In the genomic region with DNA sequence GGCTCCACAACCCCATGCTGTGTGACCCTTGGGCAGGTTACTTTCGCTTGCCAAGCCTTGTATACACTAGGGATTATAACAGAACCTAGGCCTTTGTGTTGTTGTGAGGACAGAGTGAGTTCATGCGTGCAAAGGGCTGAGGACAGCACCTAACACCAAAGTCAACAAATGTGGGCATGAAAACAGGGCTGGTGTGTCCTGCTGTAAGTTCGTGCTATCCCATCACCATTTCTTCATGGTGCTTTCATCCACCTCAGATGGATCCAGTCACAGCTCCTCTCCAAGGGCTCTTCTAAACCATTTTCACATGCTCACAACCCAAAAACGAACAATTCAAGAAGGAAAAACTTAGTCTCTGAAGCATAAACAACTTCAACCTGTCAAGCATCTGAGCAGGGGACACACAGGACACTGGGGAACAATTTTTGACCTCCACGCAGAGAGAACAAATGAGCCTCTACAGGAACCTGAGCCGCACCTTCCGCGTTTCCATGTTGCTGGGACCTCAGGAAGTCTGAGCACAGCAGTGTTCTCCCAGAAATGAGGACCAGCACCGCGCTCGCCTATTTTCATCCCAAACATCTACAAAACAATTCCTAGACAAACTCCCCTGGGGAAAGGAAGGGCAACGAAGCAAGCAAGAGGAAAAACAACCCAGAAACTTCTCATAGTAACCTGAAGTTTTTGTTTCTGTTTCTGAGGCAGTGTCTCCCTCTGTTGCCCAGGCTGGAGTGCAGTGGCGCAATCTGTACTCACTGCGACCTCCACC, we compare ENCODE assay signal across 13 cellular contexts. TPM values are rescaled to one million over a fixed set of nuclear protein-coding genes. Genes with fewer than 3 reads are reported as not detected.
DNase-seq lines count a peak whose midpoint lies in the region; ATAC-seq, FAIRE-seq and TF ChIP-seq lines count a peak whose summit lies in the region.
"Had no signal": no experiment of that assay in that cellular context is flagged by ENCODE, and none has a peak within 500 bp of the region (broad histone marks: within the 10 kb centered on the region; RNA-seq: fewer than 3 reads in every experiment).

No MANE protein-coding gene starts in this region.

- no peak for FAIRE-seq in urothelium cell line (lab: Jason Lieb, UNC)

- H3K4me3 ChIP-seq in MG63 (peak overlapping the region; percentile 23), astrocyte of the spinal cord (ENCODE audit: low read depth, low read length) (no peak overlapping the region)
- no peak overlapping the region for H3K4me3 ChIP-seq in CD8-positive, alpha-beta memory T cell (ENCODE audit: low read length)
- H3K4me3 ChIP-seq: transverse colon had no signal

- H3K4me3 Mint-ChIP-seq in memory B cell, result peak overlapping the region; percentile 14
- peak overlapping the region in 2 of 7 donors; percentile 75 to 83 for H3K4me3 Mint-ChIP-seq in CD8-positive, alpha-beta memory T cell

- no peak overlapping the region for H3K27ac Mint-ChIP-seq in memory B cell
- no peak overlapping the region for H3K27ac Mint-ChIP-seq in CD8-positive, alpha-beta memory T cell

- no peaks in the 10 kb centered on the region for H3K27me3 ChIP-seq in MG63
- H3K27me3 ChIP-seq in CD8-positive, alpha-beta memory T cell (ENCODE audit: insufficient read depth, low read length, poor library complexity, severe bottlenecking), result no peaks in the 10 kb centered on the region
- H3K27me3 ChIP-seq: transverse colon had no signal

- peaks cover 10% of the 10 kb centered on the region for H3K27me3 Mint-ChIP-seq in memory B cell
- H3K27me3 Mint-ChIP-seq in CD8-positive, alpha-beta memory T cell, result peaks cover 9 to 49% of the 10 kb centered on the region in 2 donors

- no peaks in the 10 kb centered on the region for H3K36me3 Mint-ChIP-seq in memory B cell
- H3K36me3 Mint-ChIP-seq in CD8-positive, alpha-beta memory T cell, result no peaks in the 10 kb centered on the region

- H3K4me1 Mint-ChIP-seq in memory B cell, result peaks cover 3% of the 10 kb centered on the region
- peaks cover 8 to 14% (median 12%) of the 10 kb centered on the region in 3 donors for H3K4me1 Mint-ChIP-seq in CD8-positive, alpha-beta memory T cell

- in situ Hi-C loops in Caki2 (cut with HindIII; ENCODE audit: low pct_unique_long_range_greater_than_20kb, low sequenced_read_pairs) (no loop called here), astrocyte of the spinal cord (cut with HindIII; ENCODE audit: low sequenced_read_pairs) (no loop called here)

- H3K4me1 ChIP-seq in CD8-positive, alpha-beta memory T cell (ENCODE audit: insufficient read depth, low read length), result peaks cover 12% of the 10 kb centered on the region

- no peaks in the 10 kb centered on the region for H3K9me3 ChIP-seq in MG63
- no peaks in the 10 kb centered on the region for H3K9me3 ChIP-seq in CD8-positive, alpha-beta memory T cell (ENCODE audit: low read length)
- H3K9me3 ChIP-seq: psoas muscle, transverse colon had no signal

- POLR2A ChIA-PET in CD8-positive, alpha-beta memory T cell (lab: Charles Lee), result no interaction called here

- peaks cover 35% of the 10 kb centered on the region for H3K36me3 ChIP-seq in MG63
- H3K36me3 ChIP-seq in CD8-positive, alpha-beta memory T cell (ENCODE audit: insufficient read depth, low read length), result no peaks in the 10 kb centered on the region
- H3K36me3 ChIP-seq: transverse colon had no signal

- no peak overlapping the region for H3K27ac ChIP-seq in CD8-positive, alpha-beta memory T cell (ENCODE audit: low read depth, low read length)
- H3K27ac ChIP-seq: psoas muscle, transverse colon had no signal

- TF ChIP-seq CTCF in astrocyte of the spinal cord (IDR thresholded peaks at IDR 0.05; ENCODE audit: low read depth, low read length), result peak; percentile 43

- CTCF ChIA-PET in CD8-positive, alpha-beta memory T cell (lab: Charles Lee), result interaction anchor here (1.2 kb wide), 1 partner anchor 26 kb away, joined by 3 read pairs; no protein-coding TSS in a partner anchor

- DNase-seq in Caki2 (ENCODE audit: low read depth) (peak; percentile 44), MG63 (peak; percentile 61), astrocyte of the spinal cord (ENCODE audit: low read depth, low spot score) (peak; percentile 36), memory B cell (ENCODE audit: low spot score in 2 of 2) (no peak), T1000 (lab: John Stamatoyannopoulos, UW) (no peak), urothelium cell line (ENCODE audit: low spot score) (no peak)
- DNase-seq in CD8-positive, alpha-beta memory T cell, result no peak
- DNase-seq: activated CD4-positive, alpha-beta T cell treated with anti-CD3 and anti-CD28 coated beads for 48 hours; kidney glomerular epithelial cell; psoas muscle; transverse colon had no signal

- no peak for ATAC-seq in memory B cell (ENCODE audit: low read depth)
- ATAC-seq in GM18873 (IDR thresholded peaks at IDR 0.05; ENCODE audit: low FRiP score, unreplicated experiment), result no peak
- ATAC-seq: psoas muscle, Right ventricle myocardium inferior had no signal

- no peaks in the 10 kb centered on the region for H3K9me3 Mint-ChIP-seq in memory B cell
- H3K9me3 Mint-ChIP-seq in CD8-positive, alpha-beta memory T cell, result no peaks in the 10 kb centered on the region

RNA-seq across cellular contexts. Expression of gene LRP11, which starts 3.1 kb away (rescaled TPM):
- total RNA-seq in Caki2 (2014; rRNA removed; shearing (Covaris generic); ENCODE audit: low replicate concordance), result 18.8 and 23.2 TPM in 2 replicates
- total RNA-seq in MG63 (2014; rRNA removed; shearing (Covaris generic); ENCODE audit: low replicate concordance), result 40.1 and 48.0 TPM in 2 replicates
- total RNA-seq in CD8-positive, alpha-beta memory T cell, result 1 to 10 TPM; 5.5 to 5.9 TPM
- polyA plus RNA-seq in CD8-positive, alpha-beta memory T cell, result 1.1 TPM

RNA-seq across cellular contexts. Expression of gene RAET1E, which starts 36.9 kb away (rescaled TPM):
- total RNA-seq in Caki2 (2014; rRNA removed; shearing (Covaris generic); ENCODE audit: low replicate concordance), result not detected in 2 replicates
- 2.8 and 5.7 TPM in 2 replicates for total RNA-seq in MG63 (2014; rRNA removed; shearing (Covaris generic); ENCODE audit: low replicate concordance)
- total RNA-seq in CD8-positive, alpha-beta memory T cell, result not detected
- polyA plus RNA-seq in CD8-positive, alpha-beta memory T cell, result not detected
- total RNA-seq: transverse colon had no signal

Comparison
In these comparisons a context has a peak if more than half of its experiments do, and no peak if none do; other contexts are left out.
1. DNase-seq: peak in Caki2 (single experiment), MG63 (single experiment) and astrocyte of the spinal cord (single experiment); none in memory B cell (0 of 2), T1000 (single experiment), urothelium cell line (single experiment) and CD8-positive, alpha-beta memory T cell (0 of 5).